ENCODE assay signal across 13 cellular contexts in the genomic region with DNA sequence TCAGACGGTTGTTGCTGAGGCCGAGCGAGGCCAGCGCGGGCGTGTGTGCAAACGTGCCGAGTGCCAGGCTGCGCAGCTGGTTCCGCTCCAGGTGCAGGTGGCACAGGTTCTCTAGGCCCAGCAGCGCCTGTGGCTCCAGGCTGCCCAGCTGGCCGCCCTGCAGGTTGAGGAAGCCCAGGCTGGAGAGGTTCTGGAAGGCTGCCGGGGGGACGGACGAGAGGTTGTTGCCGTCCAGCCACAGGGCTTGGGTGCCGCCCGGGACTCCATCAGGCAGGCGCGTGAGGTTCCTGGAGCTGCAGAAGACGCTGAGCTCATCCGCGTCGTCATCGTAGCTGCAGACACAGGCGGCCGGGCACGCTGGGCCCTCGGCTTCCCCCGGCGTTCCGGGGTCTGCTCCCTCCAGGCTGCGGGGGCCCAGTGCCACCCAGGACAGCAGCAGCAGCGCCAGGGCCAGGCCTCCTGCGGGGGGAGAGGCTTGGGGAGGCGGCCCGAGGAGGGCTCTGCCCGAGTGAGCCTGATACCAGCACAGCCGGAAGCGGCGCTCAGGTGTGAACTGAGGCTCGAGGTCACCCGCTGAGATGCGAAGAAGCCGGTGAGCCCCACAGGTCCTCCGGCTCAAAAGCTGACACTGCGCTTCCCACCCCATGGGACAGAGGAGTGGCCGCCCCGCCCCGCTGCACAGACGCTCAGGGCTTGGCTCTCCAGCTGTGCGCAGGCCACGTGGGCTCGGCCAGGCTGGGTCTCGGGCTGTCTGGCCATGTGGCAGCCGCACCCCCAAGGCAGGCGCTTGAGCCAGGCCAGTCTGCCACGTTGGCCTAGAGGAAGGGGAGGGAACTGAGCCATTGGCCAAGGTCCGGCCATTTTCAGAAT. TPM values are rescaled to one million over a fixed set of nuclear protein-coding genes. Genes with fewer than 3 reads are reported as not detected.
DNase-seq lines count a peak whose midpoint lies in the region; ATAC-seq and TF ChIP-seq lines count a peak whose summit lies in the region.
"Had no signal": no experiment of that assay in that cellular context is flagged by ENCODE, and none has a peak within 500 bp of the region (broad histone marks: within the 10 kb centered on the region; RNA-seq: fewer than 3 reads in every experiment).

No MANE protein-coding gene starts in this region.

- no peak overlapping the region for H3K4me3 Mint-ChIP-seq in activated naive CD8-positive, alpha-beta T cell treated with anti-CD3 and anti-CD28 coated beads, Interleukin-2, amount 10 ng/mL, durations not matched to agents 7 days and 5 days
- H3K4me3 Mint-ChIP-seq in activated naive CD8-positive, alpha-beta T cell treated with anti-CD3 and anti-CD28 coated beads for 36 hours = no peak overlapping the region
- H3K4me3 Mint-ChIP-seq in type B pancreatic cell = no peak overlapping the region
- H3K4me3 Mint-ChIP-seq: activated CD4-positive, alpha-beta T cell treated with anti-CD3 and anti-CD28 coated beads, Interleukin-2, amount 10 ng/mL, durations not matched to agents 7 days and 5 days; activated T-helper 17 cell treated with anti-CD3 and anti-CD28 coated beads, Interleukin-2, amount 50 U/mL, for 72 hours; brain had no signal

- POLR2A ChIA-PET in activated naive CD8-positive, alpha-beta T cell treated with anti-CD3 and anti-CD28 coated beads, Interleukin-2, amount 10 ng/mL, durations not matched to agents 7 days and 5 days (lab: Charles Lee) = interaction anchor here (1.4 kb wide), 1 partner anchor 10 kb away, joined by 5 read pairs; a partner anchor contains a TSS

- ATAC-seq in activated naive CD8-positive, alpha-beta T cell treated with anti-CD3 and anti-CD28 coated beads, Interleukin-2, amount 10 ng/mL, durations not matched to agents 7 days and 5 days (ENCODE audit: low read depth) = no peak
- ATAC-seq: activated T-helper 17 cell treated with anti-CD3 and anti-CD28 coated beads, Interleukin-2, amount 50 U/mL, for 72 hours; left ventricle myocardium superior had no signal

- no peak overlapping the region for H3K27ac Mint-ChIP-seq in activated naive CD8-positive, alpha-beta T cell treated with anti-CD3 and anti-CD28 coated beads, Interleukin-2, amount 10 ng/mL, durations not matched to agents 7 days and 5 days
- no peak overlapping the region for H3K27ac Mint-ChIP-seq in activated naive CD8-positive, alpha-beta T cell treated with anti-CD3 and anti-CD28 coated beads for 36 hours
- H3K27ac Mint-ChIP-seq in type B pancreatic cell = no peak overlapping the region
- H3K27ac Mint-ChIP-seq: activated CD4-positive, alpha-beta T cell treated with anti-CD3 and anti-CD28 coated beads, Interleukin-2, amount 10 ng/mL, durations not matched to agents 7 days and 5 days; activated T-helper 17 cell treated with anti-CD3 and anti-CD28 coated beads, Interleukin-2, amount 50 U/mL, for 72 hours; brain had no signal

- TF ChIP-seq CTCF in type B pancreatic cell (conservative IDR thresholded peaks at IDR 0.05) = no peak

- no peaks in the 10 kb centered on the region for H3K27me3 Mint-ChIP-seq in activated naive CD8-positive, alpha-beta T cell treated with anti-CD3 and anti-CD28 coated beads, Interleukin-2, amount 10 ng/mL, durations not matched to agents 7 days and 5 days
- no peaks in the 10 kb centered on the region for H3K27me3 Mint-ChIP-seq in activated naive CD8-positive, alpha-beta T cell treated with anti-CD3 and anti-CD28 coated beads for 36 hours
- H3K27me3 Mint-ChIP-seq in type B pancreatic cell = no peaks in the 10 kb centered on the region
- H3K27me3 Mint-ChIP-seq: activated CD4-positive, alpha-beta T cell treated with anti-CD3 and anti-CD28 coated beads, Interleukin-2, amount 10 ng/mL, durations not matched to agents 7 days and 5 days; activated T-helper 17 cell treated with anti-CD3 and anti-CD28 coated beads, Interleukin-2, amount 50 U/mL, for 72 hours; brain had no signal

- DNase-seq in activated naive CD8-positive, alpha-beta T cell treated with anti-CD3 and anti-CD28 coated beads, Interleukin-2, amount 10 ng/mL, durations not matched to agents 7 days and 5 days = peak; percentile 25
- DNase-seq in activated naive CD8-positive, alpha-beta T cell treated with anti-CD3 and anti-CD28 coated beads for 36 hours = no peak
- DNase-seq in type B pancreatic cell (ENCODE audit: extremely low spot score, unreplicated experiment) = peak; percentile 68
- DNase-seq in glomerular visceral epithelial cell (ENCODE audit: extremely low spot score) = no peak
- DNase-seq: activated CD4-positive, alpha-beta T cell treated with anti-CD3 and anti-CD28 coated beads, Interleukin-2, amount 10 ng/mL, durations not matched to agents 7 days and 5 days; Caco-2; left ventricle myocardium superior; NCI-H146; NCI-H526 treated with DMSO at 0.1 percent for 48 hours; stimulated activated CD4-positive, alpha-beta T cell treated with anti-CD3 and anti-CD28 coated beads, Interleukin-15, amount 100 ng/mL, for 24 hours had no signal

- H3K9me3 Mint-ChIP-seq in activated naive CD8-positive, alpha-beta T cell treated with anti-CD3 and anti-CD28 coated beads, Interleukin-2, amount 10 ng/mL, durations not matched to agents 7 days and 5 days = no peaks in the 10 kb centered on the region
- peaks cover 1% of the 10 kb centered on the region for H3K9me3 Mint-ChIP-seq in activated naive CD8-positive, alpha-beta T cell treated with anti-CD3 and anti-CD28 coated beads for 36 hours
- no peaks in the 10 kb centered on the region for H3K9me3 Mint-ChIP-seq in type B pancreatic cell
- H3K9me3 Mint-ChIP-seq: activated T-helper 17 cell treated with anti-CD3 and anti-CD28 coated beads, Interleukin-2, amount 50 U/mL, for 72 hours had no signal

- H3K36me3 Mint-ChIP-seq in activated naive CD8-positive, alpha-beta T cell treated with anti-CD3 and anti-CD28 coated beads, Interleukin-2, amount 10 ng/mL, durations not matched to agents 7 days and 5 days = peaks cover 3% of the 10 kb centered on the region
- peaks cover 4% of the 10 kb centered on the region for H3K36me3 Mint-ChIP-seq in activated naive CD8-positive, alpha-beta T cell treated with anti-CD3 and anti-CD28 coated beads for 36 hours
- peaks cover 2% of the 10 kb centered on the region for H3K36me3 Mint-ChIP-seq in type B pancreatic cell

- peaks cover 1% of the 10 kb centered on the region for H3K4me1 Mint-ChIP-seq in activated naive CD8-positive, alpha-beta T cell treated with anti-CD3 and anti-CD28 coated beads, Interleukin-2, amount 10 ng/mL, durations not matched to agents 7 days and 5 days
- no peaks in the 10 kb centered on the region for H3K4me1 Mint-ChIP-seq in activated naive CD8-positive, alpha-beta T cell treated with anti-CD3 and anti-CD28 coated beads for 36 hours
- no peaks in the 10 kb centered on the region for H3K4me1 Mint-ChIP-seq in type B pancreatic cell (ENCODE audit: unreplicated experiment)
- H3K4me1 Mint-ChIP-seq: activated CD4-positive, alpha-beta T cell treated with anti-CD3 and anti-CD28 coated beads, Interleukin-2, amount 10 ng/mL, durations not matched to agents 7 days and 5 days; brain had no signal

RNA-seq across cellular contexts. Expression of a gene that starts 1.3 kb away (rescaled TPM):
- total RNA-seq in activated naive CD8-positive, alpha-beta T cell treated with anti-CD3 and anti-CD28 coated beads, Interleukin-2, amount 10 ng/mL, durations not matched to agents 7 days and 5 days = under 1 TPM; 0.23 to 0.55 TPM
- not detected for total RNA-seq in activated naive CD8-positive, alpha-beta T cell treated with anti-CD3 and anti-CD28 coated beads for 36 hours
- total RNA-seq in type B pancreatic cell (ENCODE audit: low replicate concordance) = 0.17 and 0.59 TPM in 2 replicates
- total RNA-seq: Caco-2, glomerular endothelial cell, left ventricle myocardium superior had no signal

RNA-seq across cellular contexts. Expression of a gene that starts 9.4 kb away (rescaled TPM):
- 10 to 100 TPM; 55.6 to 55.9 TPM for total RNA-seq in activated naive CD8-positive, alpha-beta T cell treated with anti-CD3 and anti-CD28 coated beads, Interleukin-2, amount 10 ng/mL, durations not matched to agents 7 days and 5 days
- total RNA-seq in activated naive CD8-positive, alpha-beta T cell treated with anti-CD3 and anti-CD28 coated beads for 36 hours = 10 to 100 TPM; 63.6 to 64.2 TPM
- total RNA-seq in type B pancreatic cell (ENCODE audit: low replicate concordance) = 54.5 and 66.6 TPM in 2 replicates

RNA-seq across cellular contexts. Expression of a gene that starts 9.8 kb away (rescaled TPM):
- total RNA-seq in activated naive CD8-positive, alpha-beta T cell treated with anti-CD3 and anti-CD28 coated beads, Interleukin-2, amount 10 ng/mL, durations not matched to agents 7 days and 5 days = 10 to 100 TPM; 67.8 to 74.1 TPM
- 10 to 100 TPM; 12.3 to 12.8 TPM for total RNA-seq in activated naive CD8-positive, alpha-beta T cell treated with anti-CD3 and anti-CD28 coated beads for 36 hours
- total RNA-seq in type B pancreatic cell (ENCODE audit: low replicate concordance) = 51.2 and 71.3 TPM in 2 replicates

RNA-seq across cellular contexts. Expression of a gene that starts 19.2 kb away (rescaled TPM):
- total RNA-seq in activated naive CD8-positive, alpha-beta T cell treated with anti-CD3 and anti-CD28 coated beads, Interleukin-2, amount 10 ng/mL, durations not matched to agents 7 days and 5 days = 100 to 1,000 TPM in 1 of 2 experiments, 10 to 100 TPM in 1; 91.6 to 103 TPM
- total RNA-seq in activated naive CD8-positive, alpha-beta T cell treated with anti-CD3 and anti-CD28 coated beads for 36 hours = 100 to 1,000 TPM; 187 to 190 TPM
- total RNA-seq in type B pancreatic cell (ENCODE audit: low replicate concordance) = 95.5 and 97.9 TPM in 2 replicates

RNA-seq across cellular contexts. Expression of a gene that starts 19.6 kb away (rescaled TPM):
- 10 to 100 TPM; 28.7 to 36.3 TPM for total RNA-seq in activated naive CD8-positive, alpha-beta T cell treated with anti-CD3 and anti-CD28 coated beads, Interleukin-2, amount 10 ng/mL, durations not matched to agents 7 days and 5 days
- total RNA-seq in activated naive CD8-positive, alpha-beta T cell treated with anti-CD3 and anti-CD28 coated beads for 36 hours = 10 to 100 TPM; 17.2 to 20.1 TPM
- 26.9 and 35.9 TPM in 2 replicates for total RNA-seq in type B pancreatic cell (ENCODE audit: low replicate concordance)

Comparison
In these comparisons a context has a peak if more than half of its experiments do, and no peak if none do; other contexts are left out.
1. DNase-seq: peak in activated naive CD8-positive, alpha-beta T cell treated with anti-CD3 and anti-CD28 coated beads, Interleukin-2, amount 10 ng/mL, durations not matched to agents 7 days and 5 days (single experiment) and type B pancreatic cell (single experiment); none in activated naive CD8-positive, alpha-beta T cell treated with anti-CD3 and anti-CD28 coated beads for 36 hours (single experiment) and glomerular visceral epithelial cell (single experiment).